Comparison of ENCODE assay signal across 31 cellular contexts in genomic region chr7:31019509-31019908, GRCh38. TPM values are rescaled to one million over a fixed set of nuclear protein-coding genes. Genes with fewer than 3 reads are reported as not detected.
"Had no signal": no experiment of that assay in that cellular context is flagged by ENCODE, and none has a peak within 500 bp of the region (broad histone marks: within the 10 kb centered on the region; RNA-seq: fewer than 3 reads in every experiment).

No MANE protein-coding gene starts in this region.

- H3K27me3 ChIP-seq: brain microvascular endothelial cell, gastrocnemius medialis, neutrophil, right lobe of liver had no signal

- H3K36me3 Mint-ChIP-seq: stimulated activated effector memory CD8-positive, alpha-beta T cell treated with anti-CD3 and anti-CD28 coated beads, Interleukin-12 subunit alpha, Interleukin-12 subunit beta, amount 100 ng/mL, for 72 hours had no signal

- H3K27ac ChIP-seq: brain microvascular endothelial cell, gastrocnemius medialis, neutrophil, right lobe of liver, stomach, tibial artery, VCaP had no signal

- H3K4me3 Mint-ChIP-seq: activated CD4-positive, alpha-beta memory T cell treated with anti-CD3 and anti-CD28 coated beads for 36 hours; activated naive CD4-positive, alpha-beta T cell treated with anti-CD3 and anti-CD28 coated beads for 36 hours; activated naive CD8-positive, alpha-beta T cell treated with anti-CD3 and anti-CD28 coated beads for 36 hours; activated T-cell treated with anti-CD3 and anti-CD28 coated beads, Interleukin-2, amount 50 U/mL, for 72 hours; effector memory CD8-positive, alpha-beta T cell; nephron; stimulated activated effector memory CD8-positive, alpha-beta T cell treated with anti-CD3 and anti-CD28 coated beads, Interleukin-12 subunit alpha, Interleukin-12 subunit beta, amount 100 ng/mL, for 72 hours had no signal

- H3K4me3 ChIP-seq: gastrocnemius medialis, right lobe of liver, stomach, tibial artery had no signal

- H3K36me3 ChIP-seq: brain microvascular endothelial cell, gastrocnemius medialis, neutrophil, right lobe of liver, stomach, tibial artery had no signal

- H3K27ac Mint-ChIP-seq: activated CD4-positive, alpha-beta memory T cell treated with anti-CD3 and anti-CD28 coated beads for 36 hours; activated naive CD4-positive, alpha-beta T cell treated with anti-CD3 and anti-CD28 coated beads for 36 hours; activated naive CD8-positive, alpha-beta T cell treated with anti-CD3 and anti-CD28 coated beads for 36 hours; activated T-cell treated with anti-CD3 and anti-CD28 coated beads, Interleukin-2, amount 50 U/mL, for 72 hours; effector memory CD8-positive, alpha-beta T cell; nephron had no signal

- H3K9me3 ChIP-seq: gastrocnemius medialis, neutrophil, right lobe of liver, stomach, tibial artery had no signal

- H3K27me3 Mint-ChIP-seq: activated CD4-positive, alpha-beta memory T cell treated with anti-CD3 and anti-CD28 coated beads for 36 hours had no signal

- H3K4me1 ChIP-seq: gastrocnemius medialis, right lobe of liver, stomach, tibial artery had no signal

- H3K9me3 Mint-ChIP-seq: effector memory CD8-positive, alpha-beta T cell; nephron had no signal

- DNase-seq: activated CD4-positive, alpha-beta memory T cell treated with anti-CD3 and anti-CD28 coated beads for 36 hours; activated CD4-positive, alpha-beta T cell treated with anti-CD3 and anti-CD28 coated beads for 4 hours; activated effector memory CD4-positive, alpha-beta T cell treated with anti-CD3 and anti-CD28 coated beads, Interleukin-2, amount 50 U/mL, for 16 hours; activated naive CD4-positive, alpha-beta T cell treated with anti-CD3 and anti-CD28 coated beads for 36 hours; activated naive CD8-positive, alpha-beta T cell treated with anti-CD3 and anti-CD28 coated beads for 36 hours; activated T-cell treated with anti-CD3 and anti-CD28 coated beads for 4 hours; activated T-cell treated with anti-CD3 and anti-CD28 coated beads, Interleukin-2, amount 50 U/mL, for 72 hours; amniotic stem cell; brain microvascular endothelial cell; cortex of kidney; effector memory CD8-positive, alpha-beta T cell; erythroblast; gastrocnemius medialis; glutamatergic neuron; left ventricle myocardium superior; mammary epithelial cell; right lobe of liver; stimulated activated CD4-positive, alpha-beta T cell treated with anti-CD3 and anti-CD28 coated beads, Interleukin-12 subunit alpha, Interleukin-12 subunit beta, amount 100 ng/mL, for 4 hours; stimulated activated CD4-positive, alpha-beta T cell treated with anti-CD3 and anti-CD28 coated beads, Interleukin-4, amount 100 ng/mL, for 1 hour; stomach; T-helper 1 cell; tibial artery had no signal

RNA-seq across cellular contexts. Expression of gene ADCYAP1R1, which starts 32.6 kb away (rescaled TPM):
- total RNA-seq: activated CD4-positive, alpha-beta memory T cell treated with anti-CD3 and anti-CD28 coated beads for 36 hours; activated naive CD4-positive, alpha-beta T cell treated with anti-CD3 and anti-CD28 coated beads for 36 hours; activated naive CD8-positive, alpha-beta T cell treated with anti-CD3 and anti-CD28 coated beads for 36 hours; mammary epithelial cell; osteocyte had no signal

RNA-seq across cellular contexts. Expression of gene GHRHR, which starts 55.8 kb away (rescaled TPM):
- total RNA-seq: activated CD4-positive, alpha-beta memory T cell treated with anti-CD3 and anti-CD28 coated beads for 36 hours; activated naive CD4-positive, alpha-beta T cell treated with anti-CD3 and anti-CD28 coated beads for 36 hours; activated naive CD8-positive, alpha-beta T cell treated with anti-CD3 and anti-CD28 coated beads for 36 hours; activated T-cell treated with anti-CD3 and anti-CD28 coated beads, Interleukin-2, amount 50 U/mL, for 72 hours; astrocyte; cardiac septum; gastrocnemius medialis; left ventricle myocardium superior; mammary epithelial cell; osteocyte; skeletal muscle tissue; stomach; ureter had no signal
